22 cellular contexts compared by ENCODE assay signal in genomic region chr1:34316773-34317172, GRCh38.
DNase-seq lines count a peak whose midpoint lies in the region; ATAC-seq, FAIRE-seq and TF ChIP-seq lines count a peak whose summit lies in the region.
"Had no signal": no experiment of that assay in that cellular context is flagged by ENCODE, and none has a peak within 500 bp of the region (broad histone marks: within the 10 kb centered on the region; RNA-seq: fewer than 3 reads in every experiment).

No MANE protein-coding gene starts in this region.

- no peak overlapping the region for H3K9ac ChIP-seq in HepG2 (ENCODE audit: insufficient read depth, low read depth, low read length)
- no peak overlapping the region for H3K9ac ChIP-seq in Karpas-422 (ENCODE audit: low read length)
- H3K9ac ChIP-seq: BLaER1 had no signal

- H3K4me3 Mint-ChIP-seq in CD4-positive, alpha-beta memory T cell: no peak overlapping the region
- H3K4me3 Mint-ChIP-seq: CD14-positive monocyte; CD4-positive, CD25-positive, alpha-beta regulatory T cell; CD8-positive, alpha-beta T cell had no signal

- TF ChIP-seq EP300 in HepG2 (IDR thresholded peaks at IDR 0.05; ENCODE audit: low read depth in 2 of 2, low read length in 2 of 2) (no peak), HepG2 (CRISPR knock-in tag; IDR thresholded peaks at IDR 0.05; ENCODE audit: borderline replicate concordance) (no peak)

- BruUV-seq in HepG2 (replicated peaks; lab: Mats Ljungman, UMichigan): no TSS peak

- H3K4me2 ChIP-seq in HepG2 (ENCODE audit: low read depth, low read length): no peak overlapping the region
- no peak overlapping the region for H3K4me2 ChIP-seq in Karpas-422 (ENCODE audit: low read depth, low read length, poor library complexity, severe bottlenecking)
- H3K4me2 ChIP-seq: BLaER1 had no signal

- no peaks in the 10 kb centered on the region; the same call in 1 of the 2 replicates for H3K9me2 ChIP-seq in Karpas-422 (replicated peaks; ENCODE audit: insufficient read depth, low read length)

- no peak for ATAC-seq in HepG2
- peak; percentile 83 to 97 (median 90) for ATAC-seq in right lobe of liver
- ATAC-seq: CD8-positive, alpha-beta T cell had no signal

- no peak for TF ChIP-seq POLR2A in HepG2 (IDR thresholded peaks at IDR 0.05; ENCODE audit: insufficient read depth in 1 of 2, low read depth in 2 of 2, low read length in 2 of 2)
- no peak for TF ChIP-seq POLR2A in right lobe of liver (IDR thresholded peaks at IDR 0.05)

- no peaks in the 10 kb centered on the region for H3K4me1 ChIP-seq in HepG2 (ENCODE audit: insufficient read depth, low read length)
- H3K4me1 ChIP-seq in right lobe of liver: peaks cover 0 to 12% (median 0%) of the 10 kb centered on the region in 4 donors
- H3K4me1 ChIP-seq in Karpas-422 (ENCODE audit: low read length): no peaks in the 10 kb centered on the region
- no peaks in the 10 kb centered on the region for H3K4me1 ChIP-seq in CD4-positive, alpha-beta memory T cell (ENCODE audit: insufficient read depth, low read length)
- H3K4me1 ChIP-seq: BE2C, BLaER1, Caco-2 had no signal

- POLR2A ChIA-PET in HepG2 (lab: Yijun Ruan, JAX): no interaction called here
- POLR2A ChIA-PET in CD4-positive, alpha-beta memory T cell (lab: Charles Lee; ENCODE audit: partially characterized antibody): no interaction called here

- DNase-seq in HepG2 (ENCODE audit: low spot score) (no peak), right lobe of liver (no peak), Karpas-422 (no peak), NCI-H510A (lab: John Stamatoyannopoulos, UW) (no peak)
- no peak for DNase-seq in CD4-positive, alpha-beta memory T cell
- DNase-seq: 8988T; ACHN; BE2C; C1 segment of cervical spinal cord; Caco-2; Calu3; CD4-positive, CD25-positive, alpha-beta regulatory T cell; CD8-positive, alpha-beta T cell; DMS79 treated with DMSO at 0.1 percent for 48 hours; GF-D8 had no signal

- no peaks in the 10 kb centered on the region for H3K36me3 Mint-ChIP-seq in CD4-positive, alpha-beta memory T cell
- H3K36me3 Mint-ChIP-seq: CD14-positive monocyte; CD4-positive, CD25-positive, alpha-beta regulatory T cell; CD8-positive, alpha-beta T cell had no signal

- TF ChIP-seq CTCF in HepG2 (CRISPR knock-in tag; IDR thresholded peaks at IDR 0.05) (no peak), right lobe of liver (IDR thresholded peaks at IDR 0.05) (no peak)

- H3K36me3 ChIP-seq in HepG2 (replicated peaks in 1 of 2; ENCODE audit: control insufficient read depth in 1 of 2, insufficient read depth in 2 of 2, low read length in 2 of 2) (no peaks in the 10 kb centered on the region), right lobe of liver (no peaks in the 10 kb centered on the region), Karpas-422 (ENCODE audit: insufficient read depth, low read length) (no peaks in the 10 kb centered on the region)
- no peaks in the 10 kb centered on the region for H3K36me3 ChIP-seq in CD4-positive, alpha-beta memory T cell (ENCODE audit: insufficient read depth, low read length)
- H3K36me3 ChIP-seq: BE2C, BLaER1 had no signal

- H3K4me3 ChIP-seq in HepG2 (replicated peaks in 1 of 3; ENCODE audit: insufficient read depth in 1 of 3, low read depth in 2 of 3, low read length in 3 of 3): no peak overlapping the region
- H3K4me3 ChIP-seq in right lobe of liver: no peak overlapping the region
- H3K4me3 ChIP-seq in Karpas-422 (ENCODE audit: low read length): no peak overlapping the region
- H3K4me3 ChIP-seq in CD4-positive, alpha-beta memory T cell (ENCODE audit: low read length in 2 of 2): no peak overlapping the region
- H3K4me3 ChIP-seq: BLaER1 had no signal

- H3K79me2 ChIP-seq in HepG2 (ENCODE audit: insufficient read depth, low read length) (no peaks in the 10 kb centered on the region), Karpas-422 (ENCODE audit: low read length) (no peaks in the 10 kb centered on the region)

- H3K27me3 ChIP-seq in HepG2 (ENCODE audit: control insufficient read depth in 1 of 2, insufficient read depth in 2 of 2, low read length in 2 of 2): no peaks in the 10 kb centered on the region
- no peaks in the 10 kb centered on the region for H3K27me3 ChIP-seq in right lobe of liver
- H3K27me3 ChIP-seq in Karpas-422 (ENCODE audit: low read length): no peaks in the 10 kb centered on the region
- no peaks in the 10 kb centered on the region for H3K27me3 ChIP-seq in CD4-positive, alpha-beta memory T cell (ENCODE audit: insufficient read depth, low read length)
- H3K27me3 ChIP-seq: BE2C, BLaER1 had no signal

- CTCF ChIA-PET in HepG2 (lab: Yijun Ruan, JAX; ENCODE audit: low intra/inter-chr PET ratio, low total read pairs): no interaction called here
- CTCF ChIA-PET in CD4-positive, alpha-beta memory T cell (lab: Charles Lee; ENCODE audit: partially characterized antibody): no interaction called here

- peaks cover 2 to 3% of the 10 kb centered on the region in 2 donors for H3K27me3 Mint-ChIP-seq in CD4-positive, alpha-beta memory T cell
- H3K27me3 Mint-ChIP-seq: CD4-positive, CD25-positive, alpha-beta regulatory T cell had no signal

- TF ChIP-seq RAD21 in HepG2 (CRISPR knock-in tag; IDR thresholded peaks at IDR 0.05): no peak

- in situ Hi-C loops in HepG2 (cut with HindIII; ENCODE audit: extremely low pct_ligation_motif_present, low pct_unique_long_range_greater_than_20kb): no loop called here

- no peak overlapping the region for H3K27ac Mint-ChIP-seq in CD4-positive, alpha-beta memory T cell
- H3K27ac Mint-ChIP-seq: CD14-positive monocyte; CD4-positive, CD25-positive, alpha-beta regulatory T cell; CD8-positive, alpha-beta T cell had no signal

- H2AFZ ChIP-seq in HepG2 (ENCODE audit: low read length) (no peak overlapping the region), Karpas-422 (ENCODE audit: low read length) (no peak overlapping the region)

- no peak for FAIRE-seq in HepG2 (lab: Jason Lieb, UNC)
- FAIRE-seq: A204.1, D721Med, G401.6, GM12891, GM19239 had no signal

- H4K20me1 ChIP-seq in HepG2 (ENCODE audit: insufficient read depth, low read length): no peaks in the 10 kb centered on the region
- H4K20me1 ChIP-seq in Karpas-422 (ENCODE audit: insufficient read depth, low read depth, low read length): no peaks in the 10 kb centered on the region
- H4K20me1 ChIP-seq: BLaER1 had no signal

- intact Hi-C loops in HepG2 (cut with micrococcal nuclease; ENCODE audit: unreplicated experiment) (no loop called here), right lobe of liver (cut with DNase I) (no loop called here)
- intact Hi-C loops in CD4-positive, alpha-beta memory T cell (cut with micrococcal nuclease): no loop called here

- H3K27ac ChIP-seq in HepG2 (ENCODE audit: extremely low read length, insufficient read depth, low read length) (no peak overlapping the region), right lobe of liver (peak overlapping the region in 1 of 3 donors; percentile 2), Karpas-422 (ENCODE audit: low read length) (no peak overlapping the region)
- no peak overlapping the region for H3K27ac ChIP-seq in CD4-positive, alpha-beta memory T cell (ENCODE audit: low read depth, low read length)
- H3K27ac ChIP-seq: BLaER1 had no signal

- H3K9me3 ChIP-seq in HepG2 (ENCODE audit: low read length) (peaks cover 86% of the 10 kb centered on the region), right lobe of liver (no peaks in the 10 kb centered on the region), Karpas-422 (ENCODE audit: low read length) (no peaks in the 10 kb centered on the region)
- no peaks in the 10 kb centered on the region for H3K9me3 ChIP-seq in CD4-positive, alpha-beta memory T cell (ENCODE audit: control insufficient read depth in 1 of 2, low read length in 2 of 2)
- H3K9me3 ChIP-seq: BE2C, Caco-2 had no signal

- no peaks in the 10 kb centered on the region for H3K4me1 Mint-ChIP-seq in CD4-positive, alpha-beta memory T cell
- H3K4me1 Mint-ChIP-seq: CD14-positive monocyte; CD4-positive, CD25-positive, alpha-beta regulatory T cell had no signal

- H3K9me3 Mint-ChIP-seq in CD4-positive, alpha-beta memory T cell: peaks cover 0 to 32% (median 14%) of the 10 kb centered on the region in 8 donors

TF ChIP-seq in HepG2, 621 proteins besides CTCF, POLR2A, EP300 and RAD21:
- TF ChIP-seq ZNF326 (CRISPR knock-in tag; IDR thresholded peaks at IDR 0.05; ENCODE audit: borderline replicate concordance): no peak
- 0 out of 2 replicates have a peak, but pooled peaks have one; percentile 3 for TF ChIP-seq CEBPB (IDR thresholded peaks at IDR 0.05; ENCODE audit: borderline replicate concordance, low read depth, low read length)
